In the genomic region with DNA sequence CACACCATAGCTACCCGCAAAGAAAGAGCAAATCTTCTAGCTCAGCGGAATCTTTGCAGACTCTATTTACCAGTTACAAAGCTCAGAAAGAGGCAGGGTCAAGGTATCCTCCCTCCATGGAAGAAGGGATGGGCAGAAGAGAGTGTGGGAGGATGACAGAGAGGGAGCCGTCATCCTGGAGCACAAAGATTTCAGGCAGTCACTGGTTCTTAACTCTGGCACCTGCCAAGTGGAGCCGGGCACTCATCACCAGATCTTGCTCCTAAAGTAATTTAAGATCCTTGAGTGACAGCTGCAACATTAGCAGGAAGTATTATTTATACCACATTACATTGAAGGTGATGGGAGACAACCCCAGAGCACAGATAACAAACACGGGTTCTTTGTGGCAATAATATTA, we compare ENCODE assay signal across 5 cellular contexts.
A peak's percentile ranks its signal among the peaks of the same experiment; 100 is the strongest.
DNase-seq lines count a peak whose midpoint lies in the region; ATAC-seq and TF ChIP-seq lines count a peak whose summit lies in the region.
"Not testable (repeated sequence)": the region's sequence is repeated elsewhere in the genome, so short reads cannot be mapped to it uniquely, and the experiment has no call there.

No MANE protein-coding gene starts in this region.

- TF ChIP-seq CTCF in heart left ventricle (IDR thresholded peaks at IDR 0.05); gastrocnemius medialis (IDR thresholded peaks at IDR 0.05 in 4 of 5, conservative IDR thresholded peaks at IDR 0.05 in 1 of 5): not testable (repeated sequence)

- not testable (repeated sequence) for H3K36me3 ChIP-seq in heart left ventricle, gastrocnemius medialis

- DNase-seq in Right ventricle myocardium inferior (ENCODE audit: missing footprints); heart left ventricle; left cardiac atrium; right cardiac atrium; gastrocnemius medialis: not testable (repeated sequence)

- TF ChIP-seq POLR2A in heart left ventricle (IDR thresholded peaks at IDR 0.05); gastrocnemius medialis (IDR thresholded peaks at IDR 0.05): not testable (repeated sequence)

- intact Hi-C loops in Right ventricle myocardium inferior (cut with DNase I); heart left ventricle (cut with DNase I); left cardiac atrium (cut with DNase I); right cardiac atrium (cut with DNase I); gastrocnemius medialis (cut with DNase I; ENCODE audit: low total_unique reads): not testable (repeated sequence)

- WGBS in heart left ventricle, 4 donors: no CpG with 5 or more reads among the region's 5 CpGs
- WGBS in right cardiac atrium: no CpG with 5 or more reads among the region's 5 CpGs

- not testable (repeated sequence) for H3K9me3 ChIP-seq in heart left ventricle; right cardiac atrium (ENCODE audit: control insufficient read depth, low read length); gastrocnemius medialis

- not testable (repeated sequence) for H3K27me3 ChIP-seq in heart left ventricle; right cardiac atrium (ENCODE audit: control insufficient read depth, insufficient read depth); gastrocnemius medialis

- ATAC-seq in Right ventricle myocardium inferior (peak; percentile 56), heart left ventricle (peak in 3 of 4 donors; percentile 12 to 56 (median 44)), left cardiac atrium (peak; percentile 26 to 36), right cardiac atrium (peak; percentile 63 to 65), gastrocnemius medialis (peak; percentile 46 to 56)

- not testable (repeated sequence) for H3K4me1 ChIP-seq in heart left ventricle; right cardiac atrium (ENCODE audit: control insufficient read depth, insufficient read depth, low read length); gastrocnemius medialis

- in situ Hi-C loops in gastrocnemius medialis (cut with MboI; ENCODE audit: low sequenced_read_pairs in 4 of 4): not testable (repeated sequence)

- H3K27ac ChIP-seq in heart left ventricle; right cardiac atrium (ENCODE audit: low read length): not testable (repeated sequence)
- H3K27ac ChIP-seq in gastrocnemius medialis: peak overlapping the region in 1 of 4 donors; percentile 70

- not testable (repeated sequence) for H3K4me3 ChIP-seq in heart left ventricle; right cardiac atrium (ENCODE audit: low read length); gastrocnemius medialis
